Comparison of ENCODE assay signal across 9 cellular contexts in genomic region chr1:224456637-224456953, GRCh38. TPM values are rescaled to one million over a fixed set of nuclear protein-coding genes. Genes with fewer than 3 reads are reported as not detected.
A peak's percentile ranks its signal among the peaks of the same experiment; 100 is the strongest.
DNase-seq lines count a peak whose midpoint lies in the region; ATAC-seq and TF ChIP-seq lines count a peak whose summit lies in the region.
"Had no signal": no experiment of that assay in that cellular context is flagged by ENCODE, and none has a peak within 500 bp of the region (broad histone marks: within the 10 kb centered on the region; RNA-seq: fewer than 3 reads in every experiment).

No MANE protein-coding gene starts in this region.

- no peak for DNase-seq in Caco-2
- no peak for DNase-seq in WTC11 (ENCODE audit: low spot score)
- DNase-seq in right cardiac atrium, result no peak
- no peak for DNase-seq in ureter (ENCODE audit: low spot score)
- DNase-seq in MV-4-11 (lab: John Stamatoyannopoulos, UW), result no peak
- DNase-seq: NCI-H524 treated with DMSO at 0.1 percent for 48 hours had no signal

- intact Hi-C loops in Caco-2 (cut with micrococcal nuclease; ENCODE audit: unreplicated experiment), result loop anchor here (10.0 kb wide), 3 partner anchors 52 to 762 kb away; partner anchors contain the start of gene CNIH4
- intact Hi-C loops in right cardiac atrium (cut with DNase I), result loop anchor here in 1 of 4 donors (10.0 kb wide), 1 partner anchor 342 kb away; the partner anchor contains the start of gene FBXO28

- H3K27me3 Mint-ChIP-seq in Caco-2 (ENCODE audit: insufficient read depth, unreplicated experiment), result no peaks in the 10 kb centered on the region
- no peaks in the 10 kb centered on the region for H3K27me3 Mint-ChIP-seq in WTC11 (ENCODE audit: low read depth)

- H3K27me3 ChIP-seq in Caco-2 (replicated peaks; ENCODE audit: control insufficient read depth, insufficient read depth, low read length) (no peaks in the 10 kb centered on the region), right cardiac atrium (ENCODE audit: control insufficient read depth, insufficient read depth) (no peaks in the 10 kb centered on the region), skeletal muscle satellite cell (ENCODE audit: control insufficient read depth, insufficient read depth, low read length) (no peaks in the 10 kb centered on the region)

- no TSS peak for BruUV-seq in Caco-2 (replicated peaks; lab: Mats Ljungman, UMichigan)

- no peak for ATAC-seq in WTC11
- ATAC-seq in right cardiac atrium, result no peak
- ATAC-seq in GM21825 (IDR thresholded peaks at IDR 0.05; ENCODE audit: unreplicated experiment), result no peak
- no peak for ATAC-seq in GM21737 (IDR thresholded peaks at IDR 0.05; ENCODE audit: unreplicated experiment)

- H3K27ac Mint-ChIP-seq in Caco-2 (ENCODE audit: unreplicated experiment) (peak overlapping the region; percentile 82), WTC11 (peak overlapping the region; percentile 60)

- POLR2A ChIA-PET in Caco-2 (lab: Charles Lee) (no interaction called here), WTC11 (lab: Charles Lee) (interaction anchor here (0.7 to 1.1 kb wide), 2 partner anchors 22 to 42 kb away, joined by 3 to 4 read pairs; partner anchors contain the start of gene WDR26)

- H3K27ac ChIP-seq in right cardiac atrium (ENCODE audit: low read length), result peak overlapping the region; percentile 58

- H3K9me3 Mint-ChIP-seq in Caco-2 (ENCODE audit: unreplicated experiment) (no peaks in the 10 kb centered on the region), WTC11 (peaks cover 2% of the 10 kb centered on the region; the same call in 1 of the 2 replicates)

- H3K9me3 ChIP-seq in Caco-2, result no peaks in the 10 kb centered on the region
- no peaks in the 10 kb centered on the region for H3K9me3 ChIP-seq in right cardiac atrium (ENCODE audit: control insufficient read depth, low read length)
- no peaks in the 10 kb centered on the region for H3K9me3 ChIP-seq in skeletal muscle satellite cell (replicated peaks; ENCODE audit: low read length)

- peak overlapping the region; percentile 55 for H3K4me2 ChIP-seq in skeletal muscle satellite cell (ENCODE audit: low read length)

- peaks cover 32% of the 10 kb centered on the region for H3K4me1 ChIP-seq in Caco-2
- peaks cover 6% of the 10 kb centered on the region for H3K4me1 ChIP-seq in right cardiac atrium (ENCODE audit: control insufficient read depth, insufficient read depth, low read length)
- H3K4me1 ChIP-seq in skeletal muscle satellite cell (ENCODE audit: control insufficient read depth, insufficient read depth, low read length), result peaks cover 10% of the 10 kb centered on the region

- no peaks in the 10 kb centered on the region for H3K36me3 ChIP-seq in Caco-2 (ENCODE audit: control insufficient read depth, insufficient read depth, low read length)
- H3K36me3 ChIP-seq in skeletal muscle satellite cell (ENCODE audit: insufficient read depth, low read length), result no peaks in the 10 kb centered on the region

- TF ChIP-seq CTCF in Caco-2 (IDR thresholded peaks at IDR 0.05; ENCODE audit: insufficient read depth in 1 of 2, low read depth in 1 of 2, low read length in 1 of 2, severe bottlenecking in 1 of 2, unreplicated experiment in 1 of 2) (no peak), WTC11 (IDR thresholded peaks at IDR 0.05) (no peak)

- H3K36me3 Mint-ChIP-seq in Caco-2 (ENCODE audit: insufficient read depth, unreplicated experiment) (peaks cover 5% of the 10 kb centered on the region), WTC11 (no peaks in the 10 kb centered on the region)

- H3K4me3 Mint-ChIP-seq in Caco-2 (ENCODE audit: unreplicated experiment) (peak overlapping the region; percentile 23), WTC11 (no peak overlapping the region)

- no peak overlapping the region for H3K4me3 ChIP-seq in Caco-2 (ENCODE audit: low read depth, low read length)
- H3K4me3 ChIP-seq in right cardiac atrium (ENCODE audit: low read length), result no peak overlapping the region
- H3K4me3 ChIP-seq in skeletal muscle satellite cell (ENCODE audit: low read length), result no peak overlapping the region

- CTCF ChIA-PET in Caco-2 (lab: Charles Lee), result interaction anchor here (0.9 to 1.1 kb wide), 3 partner anchors 20 to 466 kb away, joined by 3 to 8 read pairs (median 4); no protein-coding TSS in a partner anchor
- CTCF ChIA-PET in WTC11 (lab: Charles Lee), result interaction anchor here (0.7 to 2.6 kb wide), 15 partner anchors 9 to 466 kb away, joined by 3 to 20 read pairs (median 4); no protein-coding TSS in a partner anchor

- H3K4me1 Mint-ChIP-seq in Caco-2 (ENCODE audit: low read depth, unreplicated experiment) (peaks cover 27% of the 10 kb centered on the region), WTC11 (peaks cover 17% of the 10 kb centered on the region)

- H3K9ac ChIP-seq in skeletal muscle satellite cell (ENCODE audit: low read depth, low read length), result peak overlapping the region; percentile 66

- 88% methylated on average over 7 of the region's 7 CpGs for WGBS in right cardiac atrium

TF ChIP-seq in WTC11, 78 proteins besides CTCF, POLR2A, EP300 and RAD21:
- TF ChIP-seq CREM (CRISPR knock-in tag; IDR thresholded peaks at IDR 0.05) (no peak), ZNF416 (CRISPR knock-in tag; IDR thresholded peaks at IDR 0.05) (no peak), OVOL2 (CRISPR knock-in tag; IDR thresholded peaks at IDR 0.05; ENCODE audit: borderline replicate concordance) (no peak)
- TF ChIP-seq, protein P1, sequence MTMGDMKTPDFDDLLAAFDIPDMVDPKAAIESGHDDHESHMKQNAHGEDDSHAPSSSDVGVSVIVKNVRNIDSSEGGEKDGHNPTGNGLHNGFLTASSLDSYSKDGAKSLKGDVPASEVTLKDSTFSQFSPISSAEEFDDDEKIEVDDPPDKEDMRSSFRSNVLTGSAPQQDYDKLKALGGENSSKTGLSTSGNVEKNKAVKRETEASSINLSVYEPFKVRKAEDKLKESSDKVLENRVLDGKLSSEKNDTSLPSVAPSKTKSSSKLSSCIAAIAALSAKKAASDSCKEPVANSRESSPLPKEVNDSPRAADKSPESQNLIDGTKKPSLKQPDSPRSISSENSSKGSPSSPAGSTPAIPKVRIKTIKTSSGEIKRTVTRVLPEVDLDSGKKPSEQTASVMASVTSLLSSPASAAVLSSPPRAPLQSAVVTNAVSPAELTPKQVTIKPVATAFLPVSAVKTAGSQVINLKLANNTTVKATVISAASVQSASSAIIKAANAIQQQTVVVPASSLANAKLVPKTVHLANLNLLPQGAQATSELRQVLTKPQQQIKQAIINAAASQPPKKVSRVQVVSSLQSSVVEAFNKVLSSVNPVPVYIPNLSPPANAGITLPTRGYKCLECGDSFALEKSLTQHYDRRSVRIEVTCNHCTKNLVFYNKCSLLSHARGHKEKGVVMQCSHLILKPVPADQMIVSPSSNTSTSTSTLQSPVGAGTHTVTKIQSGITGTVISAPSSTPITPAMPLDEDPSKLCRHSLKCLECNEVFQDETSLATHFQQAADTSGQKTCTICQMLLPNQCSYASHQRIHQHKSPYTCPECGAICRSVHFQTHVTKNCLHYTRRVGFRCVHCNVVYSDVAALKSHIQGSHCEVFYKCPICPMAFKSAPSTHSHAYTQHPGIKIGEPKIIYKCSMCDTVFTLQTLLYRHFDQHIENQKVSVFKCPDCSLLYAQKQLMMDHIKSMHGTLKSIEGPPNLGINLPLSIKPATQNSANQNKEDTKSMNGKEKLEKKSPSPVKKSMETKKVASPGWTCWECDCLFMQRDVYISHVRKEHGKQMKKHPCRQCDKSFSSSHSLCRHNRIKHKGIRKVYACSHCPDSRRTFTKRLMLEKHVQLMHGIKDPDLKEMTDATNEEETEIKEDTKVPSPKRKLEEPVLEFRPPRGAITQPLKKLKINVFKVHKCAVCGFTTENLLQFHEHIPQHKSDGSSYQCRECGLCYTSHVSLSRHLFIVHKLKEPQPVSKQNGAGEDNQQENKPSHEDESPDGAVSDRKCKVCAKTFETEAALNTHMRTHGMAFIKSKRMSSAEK (CRISPR knock-in tag; IDR thresholded peaks at IDR 0.05; ENCODE audit: borderline replicate concordance), result no peak

RNA-seq across cellular contexts. Expression of gene WDR26, which starts 22.0 kb away (rescaled TPM):
- total RNA-seq in Caco-2 (2022), result 58.6 and 62.9 TPM in 2 replicates
- total RNA-seq in WTC11 (2021), result 64.9 to 66.1 TPM (median 65.3 TPM) in 3 replicates
- 10 to 100 TPM; 53.1 to 67.0 (median 60.8) TPM for total RNA-seq in right cardiac atrium
- 29.7 TPM for polyA plus RNA-seq in right cardiac atrium
- 43.0 and 47.4 TPM in 2 replicates for total RNA-seq in skeletal muscle satellite cell (2012; rRNA removed)
- 79.5 TPM for total RNA-seq in ureter
